ENCODE assay signal across 1 cellular context in the genomic region with DNA sequence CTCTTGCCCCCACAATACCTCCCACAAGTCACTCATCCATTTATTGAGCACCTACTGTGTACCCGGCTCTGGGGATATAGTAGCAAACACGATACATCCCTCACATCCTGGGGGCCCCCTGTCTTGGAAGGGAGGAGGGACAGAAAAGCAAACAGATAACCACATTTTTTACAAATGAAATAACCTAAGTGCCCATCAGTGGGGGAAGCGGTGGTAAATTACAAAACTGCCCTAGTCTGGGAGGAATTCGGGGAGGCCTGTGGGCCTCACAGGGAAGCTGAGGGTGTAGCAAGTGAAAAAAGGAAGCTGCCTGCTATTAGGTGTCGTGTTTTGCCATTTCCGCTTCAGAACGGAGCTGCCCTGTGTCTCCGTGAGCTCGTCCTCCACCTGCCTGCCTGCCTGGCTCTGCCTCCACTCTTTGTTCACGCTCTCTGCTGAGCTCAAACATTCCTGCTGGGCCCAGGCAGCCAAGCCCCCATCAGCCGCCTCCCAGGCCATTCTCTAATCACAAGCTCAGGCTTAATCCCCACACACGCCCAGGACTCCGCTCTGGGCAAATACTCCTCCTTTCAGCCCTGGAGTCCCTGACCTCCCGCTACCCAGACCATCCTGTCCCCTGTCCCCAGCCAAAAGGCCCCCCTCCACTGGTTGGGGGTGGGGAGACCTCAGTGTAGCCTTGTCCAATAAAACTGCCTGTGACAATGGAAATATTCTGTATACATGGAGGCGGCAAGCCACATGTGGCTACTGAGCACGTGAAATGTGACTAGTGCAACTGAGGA.
TF ChIP-seq lines count a peak whose summit lies in the region.

No MANE protein-coding gene starts in this region.

TF ChIP-seq in GM23338, 12 proteins besides CTCF, POLR2A, EP300 and RAD21 (continued from another document):
- TF ChIP-seq ZNF462 (CRISPR knock-in tag; IDR thresholded peaks at IDR 0.05): no peak
- TF ChIP-seq ZNF331 (CRISPR knock-in tag; IDR thresholded peaks at IDR 0.05; ENCODE audit: low read depth): no peak
- no peak for TF ChIP-seq ZNF114 (CRISPR knock-in tag; IDR thresholded peaks at IDR 0.05)
- TF ChIP-seq EZH2 (IDR thresholded peaks at IDR 0.05; ENCODE audit: low read depth, unreplicated experiment): no peak
- TF ChIP-seq STAT1 (IDR thresholded peaks at IDR 0.05; ENCODE audit: unreplicated experiment): no peak
- TF ChIP-seq EZH2phosphoT487 (IDR thresholded peaks at IDR 0.05; ENCODE audit: unreplicated experiment): no peak
- TF ChIP-seq JUNB (IDR thresholded peaks at IDR 0.05; ENCODE audit: unreplicated experiment): no peak
- TF ChIP-seq, protein P1, sequence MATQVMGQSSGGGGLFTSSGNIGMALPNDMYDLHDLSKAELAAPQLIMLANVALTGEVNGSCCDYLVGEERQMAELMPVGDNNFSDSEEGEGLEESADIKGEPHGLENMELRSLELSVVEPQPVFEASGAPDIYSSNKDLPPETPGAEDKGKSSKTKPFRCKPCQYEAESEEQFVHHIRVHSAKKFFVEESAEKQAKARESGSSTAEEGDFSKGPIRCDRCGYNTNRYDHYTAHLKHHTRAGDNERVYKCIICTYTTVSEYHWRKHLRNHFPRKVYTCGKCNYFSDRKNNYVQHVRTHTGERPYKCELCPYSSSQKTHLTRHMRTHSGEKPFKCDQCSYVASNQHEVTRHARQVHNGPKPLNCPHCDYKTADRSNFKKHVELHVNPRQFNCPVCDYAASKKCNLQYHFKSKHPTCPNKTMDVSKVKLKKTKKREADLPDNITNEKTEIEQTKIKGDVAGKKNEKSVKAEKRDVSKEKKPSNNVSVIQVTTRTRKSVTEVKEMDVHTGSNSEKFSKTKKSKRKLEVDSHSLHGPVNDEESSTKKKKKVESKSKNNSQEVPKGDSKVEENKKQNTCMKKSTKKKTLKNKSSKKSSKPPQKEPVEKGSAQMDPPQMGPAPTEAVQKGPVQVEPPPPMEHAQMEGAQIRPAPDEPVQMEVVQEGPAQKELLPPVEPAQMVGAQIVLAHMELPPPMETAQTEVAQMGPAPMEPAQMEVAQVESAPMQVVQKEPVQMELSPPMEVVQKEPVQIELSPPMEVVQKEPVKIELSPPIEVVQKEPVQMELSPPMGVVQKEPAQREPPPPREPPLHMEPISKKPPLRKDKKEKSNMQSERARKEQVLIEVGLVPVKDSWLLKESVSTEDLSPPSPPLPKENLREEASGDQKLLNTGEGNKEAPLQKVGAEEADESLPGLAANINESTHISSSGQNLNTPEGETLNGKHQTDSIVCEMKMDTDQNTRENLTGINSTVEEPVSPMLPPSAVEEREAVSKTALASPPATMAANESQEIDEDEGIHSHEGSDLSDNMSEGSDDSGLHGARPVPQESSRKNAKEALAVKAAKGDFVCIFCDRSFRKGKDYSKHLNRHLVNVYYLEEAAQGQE (IDR thresholded peaks at IDR 0.05; ENCODE audit: unreplicated experiment): no peak
